Comparison of ENCODE assay signal across 28 cellular contexts in the genomic region with DNA sequence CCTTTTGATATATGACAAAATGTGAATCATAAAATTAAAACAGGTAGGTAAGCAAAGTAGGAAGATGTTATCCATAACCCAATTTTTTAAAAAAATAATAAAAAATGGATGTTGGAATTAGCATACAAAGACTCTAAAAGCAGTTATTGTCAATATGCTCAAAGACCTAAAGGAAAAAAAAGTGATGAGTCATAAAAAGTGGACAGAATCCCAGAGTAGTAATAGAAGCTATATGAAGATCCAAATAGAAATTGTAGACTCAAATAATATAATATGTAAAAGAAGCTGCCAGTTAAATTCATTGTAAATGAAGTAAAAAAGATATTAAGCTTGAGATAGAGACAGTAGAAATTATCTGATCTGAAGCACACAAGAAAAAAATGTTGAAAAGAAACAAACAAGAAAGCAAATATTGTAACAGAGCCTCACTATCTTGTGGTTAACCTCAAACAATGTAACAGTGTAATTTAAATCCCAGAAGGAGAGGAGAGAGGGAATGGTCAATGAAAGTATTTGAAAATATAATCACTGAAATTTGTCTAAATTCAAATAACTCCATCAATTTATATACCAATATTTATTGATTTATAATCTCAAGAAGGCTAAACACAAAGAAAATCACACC.
"Had no signal": no experiment of that assay in that cellular context is flagged by ENCODE, and none has a peak within 500 bp of the region (broad histone marks: within the 10 kb centered on the region; RNA-seq: fewer than 3 reads in every experiment).

No MANE protein-coding gene starts in this region.

- H3K4me1 ChIP-seq: colonic mucosa, gastrocnemius medialis, left lung, lower lobe of right lung had no signal

- H3K4me3 ChIP-seq: cardiac muscle cell, colonic mucosa, gastrocnemius medialis, left lung, lower lobe of right lung, mucosa of descending colon, thoracic aorta had no signal

- H3K36me3 ChIP-seq: cardiac muscle cell, colonic mucosa, gastrocnemius medialis, left lung, lower lobe of right lung, thoracic aorta, WERI-Rb-1 had no signal

- H3K27me3 Mint-ChIP-seq: activated CD4-positive, alpha-beta memory T cell treated with anti-CD3 and anti-CD28 coated beads, Interleukin-2, amount 10 ng/mL, durations not matched to agents 7 days and 5 days; activated CD4-positive, alpha-beta T cell treated with anti-CD3 and anti-CD28 coated beads, Interleukin-2, amount 10 ng/mL, durations not matched to agents 7 days and 5 days; activated T-helper 17 cell treated with anti-CD3 and anti-CD28 coated beads, Interleukin-2, amount 50 U/mL, for 72 hours; natural killer cell treated with Interleukin-12 subunit alpha and Interleukin-12 subunit beta and Interleukin-15 and Interleukin-18, amount 100 ng/mL, for 72 hours had no signal

- DNase-seq: activated CD4-positive, alpha-beta memory T cell treated with anti-CD3 and anti-CD28 coated beads, Interleukin-2, amount 10 ng/mL, durations not matched to agents 7 days and 5 days; activated CD4-positive, alpha-beta T cell treated with anti-CD3 and anti-CD28 coated beads, Interleukin-2, amount 10 ng/mL, durations not matched to agents 7 days and 5 days; activated CD4-positive, CD25-positive, alpha-beta regulatory T cell treated with anti-CD3 and anti-CD28 coated beads, Interleukin-2, amount 50 U/mL, for 72 hours; activated gamma-delta T cell treated with Interleukin-2 at 50 U/mL for 16 hours; activated naive CD4-positive, alpha-beta T cell treated with anti-CD3 and anti-CD28 coated beads, Interleukin-2, amount 50 U/mL, for 16 hours; activated T-cell treated with anti-CD3 and anti-CD28 coated beads, Interleukin-2, amount 50 U/mL, for 4 hours; amygdala; cerebellar nuclear complex; colonic mucosa; effector CD8-positive, alpha-beta T cell; gastrocnemius medialis; glutamatergic neuron; left lung; lower lobe of right lung; mucosa of descending colon; posterior cingulate gyrus; right cardiac atrium; stimulated activated CD4-positive, alpha-beta T cell treated with anti-CD3 and anti-CD28 coated beads, Interleukin-12 subunit alpha, Interleukin-12 subunit beta, amount 100 ng/mL, for 4 hours; stimulated activated CD4-positive, alpha-beta T cell treated with anti-CD3 and anti-CD28 coated beads, Interleukin-4, amount 100 ng/mL, for 1 hour; stimulated activated naive CD8-positive, alpha-beta T cell treated with anti-CD3 and anti-CD28 coated beads, Interleukin-15, Interleukin-2, amounts not matched to agents 100 U/mL and 50 U/mL, for 24 hours; T1000; trophoblast cell; WERI-Rb-1 had no signal

- ATAC-seq: activated T-cell treated with anti-CD3 and anti-CD28 coated beads, Interleukin-2, amount 50 U/mL, for 4 hours; activated T-helper 17 cell treated with anti-CD3 and anti-CD28 coated beads, Interleukin-2, amount 50 U/mL, for 72 hours; gastrocnemius medialis; left lung; mucosa of descending colon; natural killer cell treated with Interleukin-12 subunit alpha and Interleukin-12 subunit beta and Interleukin-15 and Interleukin-18, amount 100 ng/mL, for 72 hours; right cardiac atrium; stimulated activated naive CD8-positive, alpha-beta T cell treated with anti-CD3 and anti-CD28 coated beads, Interleukin-15, Interleukin-2, amounts not matched to agents 100 U/mL and 50 U/mL, for 24 hours had no signal

- H3K4me1 Mint-ChIP-seq: activated CD4-positive, alpha-beta memory T cell treated with anti-CD3 and anti-CD28 coated beads, Interleukin-2, amount 10 ng/mL, durations not matched to agents 7 days and 5 days; activated CD4-positive, alpha-beta T cell treated with anti-CD3 and anti-CD28 coated beads, Interleukin-2, amount 10 ng/mL, durations not matched to agents 7 days and 5 days; activated T-helper 17 cell treated with anti-CD3 and anti-CD28 coated beads, Interleukin-2, amount 50 U/mL, for 72 hours had no signal

- H3K9me3 Mint-ChIP-seq: activated CD4-positive, alpha-beta T cell treated with anti-CD3 and anti-CD28 coated beads, Interleukin-2, amount 10 ng/mL, durations not matched to agents 7 days and 5 days had no signal

- H3K36me3 Mint-ChIP-seq: natural killer cell treated with Interleukin-12 subunit alpha and Interleukin-12 subunit beta and Interleukin-15 and Interleukin-18, amount 100 ng/mL, for 72 hours had no signal

- H3K27ac Mint-ChIP-seq: activated CD4-positive, alpha-beta memory T cell treated with anti-CD3 and anti-CD28 coated beads, Interleukin-2, amount 10 ng/mL, durations not matched to agents 7 days and 5 days; activated CD4-positive, alpha-beta T cell treated with anti-CD3 and anti-CD28 coated beads, Interleukin-2, amount 10 ng/mL, durations not matched to agents 7 days and 5 days; activated T-helper 17 cell treated with anti-CD3 and anti-CD28 coated beads, Interleukin-2, amount 50 U/mL, for 72 hours; natural killer cell treated with Interleukin-12 subunit alpha and Interleukin-12 subunit beta and Interleukin-15 and Interleukin-18, amount 100 ng/mL, for 72 hours had no signal

- H3K9me3 ChIP-seq: colonic mucosa, gastrocnemius medialis, thoracic aorta had no signal

- H3K4me3 Mint-ChIP-seq: activated CD4-positive, alpha-beta memory T cell treated with anti-CD3 and anti-CD28 coated beads, Interleukin-2, amount 10 ng/mL, durations not matched to agents 7 days and 5 days; activated CD4-positive, alpha-beta T cell treated with anti-CD3 and anti-CD28 coated beads, Interleukin-2, amount 10 ng/mL, durations not matched to agents 7 days and 5 days; activated T-cell treated with anti-CD3 and anti-CD28 coated beads, Interleukin-2, amount 50 U/mL, for 4 hours; activated T-helper 17 cell treated with anti-CD3 and anti-CD28 coated beads, Interleukin-2, amount 50 U/mL, for 72 hours; natural killer cell treated with Interleukin-12 subunit alpha and Interleukin-12 subunit beta and Interleukin-15 and Interleukin-18, amount 100 ng/mL, for 72 hours had no signal

- H3K27ac ChIP-seq: cardiac muscle cell, colonic mucosa, epithelial cell of prostate, gastrocnemius medialis, left lung, lower lobe of right lung, thoracic aorta, WERI-Rb-1 had no signal

- H3K27me3 ChIP-seq: cardiac muscle cell, colonic mucosa, gastrocnemius medialis, left lung had no signal
